ENCODE assay signal across 24 cellular contexts in genomic region chr10:74642901-74643585, GRCh38.
"Had no signal": no experiment of that assay in that cellular context is flagged by ENCODE, and none has a peak within 500 bp of the region (broad histone marks: within the 10 kb centered on the region; RNA-seq: fewer than 3 reads in every experiment).

No MANE protein-coding gene starts in this region.

- H3K27ac Mint-ChIP-seq: activated B cell treated with CpG ODN at 0.5 μM for 24 hours; activated CD4-positive, alpha-beta T cell treated with anti-CD3 and anti-CD28 coated beads, Interleukin-2, amount 10 ng/mL, durations not matched to agents 24 days and 14 days; activated CD8-positive, alpha-beta memory T cell treated with anti-CD3 and anti-CD28 coated beads, Interleukin-2, amount 10 ng/mL, durations not matched to agents 7 days and 5 days; activated naive CD4-positive, alpha-beta T cell treated with anti-CD3 and anti-CD28 coated beads, Interleukin-2, amount 50 U/mL, for 24 hours; activated T-cell treated with anti-CD3 and anti-CD28 coated beads, Interleukin-2, amount 50 U/mL, for 24 hours; activated T-helper 1 cell treated with anti-CD3 and anti-CD28 coated beads, Interleukin-12 subunit alpha, Interleukin-12 subunit beta, Interleukin-2, Interleukin-4 antibody, amounts not matched to agents 30 ng/mL and 10 ng/mL and 1 ng/mL, durations not matched to agents 14 hours and 24 hours and 36 hours; T-helper 17 cell had no signal

- H3K4me1 Mint-ChIP-seq: activated CD4-positive, alpha-beta T cell treated with anti-CD3 and anti-CD28 coated beads, Interleukin-2, amount 10 ng/mL, durations not matched to agents 24 days and 14 days; activated CD8-positive, alpha-beta memory T cell treated with anti-CD3 and anti-CD28 coated beads, Interleukin-2, amount 10 ng/mL, durations not matched to agents 7 days and 5 days had no signal

- H3K36me3 ChIP-seq: breast epithelium, SJSA1 had no signal

- H3K27me3 ChIP-seq: breast epithelium, SJSA1 had no signal

- H3K4me3 ChIP-seq: breast epithelium, SJSA1 had no signal

- H3K4me1 ChIP-seq: breast epithelium, SJSA1 had no signal

- H3K4me3 Mint-ChIP-seq: activated B cell treated with CpG ODN at 0.5 μM for 24 hours; activated CD4-positive, alpha-beta T cell treated with anti-CD3 and anti-CD28 coated beads, Interleukin-2, amount 10 ng/mL, durations not matched to agents 24 days and 14 days; activated CD8-positive, alpha-beta memory T cell treated with anti-CD3 and anti-CD28 coated beads, Interleukin-2, amount 10 ng/mL, durations not matched to agents 7 days and 5 days; activated naive CD4-positive, alpha-beta T cell treated with anti-CD3 and anti-CD28 coated beads, Interleukin-2, amount 50 U/mL, for 24 hours; activated T-cell treated with anti-CD3 and anti-CD28 coated beads, Interleukin-2, amount 50 U/mL, for 24 hours; activated T-helper 1 cell treated with anti-CD3 and anti-CD28 coated beads, Interleukin-12 subunit alpha, Interleukin-12 subunit beta, Interleukin-2, Interleukin-4 antibody, amounts not matched to agents 30 ng/mL and 10 ng/mL and 1 ng/mL, durations not matched to agents 14 hours and 24 hours and 36 hours; T-helper 17 cell had no signal

- H3K27me3 Mint-ChIP-seq: activated B cell treated with CpG ODN at 0.5 μM for 24 hours; activated CD4-positive, alpha-beta T cell treated with anti-CD3 and anti-CD28 coated beads, Interleukin-2, amount 10 ng/mL, durations not matched to agents 24 days and 14 days; activated CD8-positive, alpha-beta memory T cell treated with anti-CD3 and anti-CD28 coated beads, Interleukin-2, amount 10 ng/mL, durations not matched to agents 7 days and 5 days; activated naive CD4-positive, alpha-beta T cell treated with anti-CD3 and anti-CD28 coated beads, Interleukin-2, amount 50 U/mL, for 24 hours; activated T-cell treated with anti-CD3 and anti-CD28 coated beads, Interleukin-2, amount 50 U/mL, for 24 hours; T-helper 17 cell had no signal

- H3K9me3 ChIP-seq: breast epithelium, SJSA1 had no signal

- DNase-seq: activated B cell treated with CpG ODN at 0.5 μM for 24 hours; activated CD4-positive, alpha-beta T cell treated with anti-CD3 and anti-CD28 coated beads for 1 hour; activated CD4-positive, alpha-beta T cell treated with anti-CD3 and anti-CD28 coated beads, Interleukin-2, amount 10 ng/mL, durations not matched to agents 24 days and 14 days; activated CD4-positive, alpha-beta T cell treated with anti-CD3 and anti-CD28 coated beads, Interleukin-2, amount 50 U/mL, for 48 hours; activated CD8-positive, alpha-beta memory T cell treated with anti-CD3 and anti-CD28 coated beads, Interleukin-2, amount 10 ng/mL, durations not matched to agents 7 days and 5 days; activated effector memory CD4-positive, alpha-beta T cell treated with Interleukin-2 at 50 U/mL for 16 hours; activated naive CD4-positive, alpha-beta T cell; activated T-cell treated with anti-CD3 and anti-CD28 coated beads, Interleukin-2, amount 50 U/mL, for 24 hours; aorta; central memory CD4-positive, alpha-beta T cell; NCI-H1092; NCI-H1417; NCI-H1930; NCI-H2171; NCI-H2227 treated with DMSO at 0.1 percent for 48 hours; NCI-H446 treated with DMSO at 0.1 percent for 48 hours; NCI-H748 treated with DMSO at 0.1 percent for 48 hours; SHP77; T-helper 17 cell; T-helper 9 cell had no signal

- ATAC-seq: activated CD8-positive, alpha-beta memory T cell treated with anti-CD3 and anti-CD28 coated beads, Interleukin-2, amount 10 ng/mL, durations not matched to agents 7 days and 5 days; T-helper 17 cell had no signal
